In genomic region chr7:94375167-94375566, GRCh38 we compare ENCODE assay signal across 9 cellular contexts. TPM values are rescaled to one million over a fixed set of nuclear protein-coding genes. Genes with fewer than 3 reads are reported as not detected.
DNase-seq lines count a peak whose midpoint lies in the region; TF ChIP-seq lines count a peak whose summit lies in the region.
"Had no signal": no experiment of that assay in that cellular context is flagged by ENCODE, and none has a peak within 500 bp of the region (broad histone marks: within the 10 kb centered on the region; RNA-seq: fewer than 3 reads in every experiment).

No MANE protein-coding gene starts in this region.

- H3K4me3 ChIP-seq in skin epidermis = peak overlapping the region in 3 of 7 experiments; percentile 9 to 20 (median 18)
- H3K4me3 ChIP-seq: GM12878 had no signal

- peak overlapping the region; percentile 21 to 85 (median 69) for H3K4me3 Mint-ChIP-seq in brain
- no peak overlapping the region for H3K4me3 Mint-ChIP-seq in T-helper 2 cell treated with Interferon-gamma antibody and Interleukin-4, amounts not matched to agents 5 μg/mL and 100 μg/mL, for 36 hours

- peak overlapping the region; percentile 83 to 97 (median 87) for H3K27ac Mint-ChIP-seq in brain
- H3K27ac Mint-ChIP-seq in T-helper 2 cell treated with Interferon-gamma antibody and Interleukin-4, amounts not matched to agents 5 μg/mL and 100 μg/mL, for 36 hours = no peak overlapping the region

- TF ChIP-seq CTCF in brain (conservative IDR thresholded peaks at IDR 0.05) = no peak

- H3K27ac ChIP-seq in skin epidermis = peak overlapping the region in 19 of 21 experiments; percentile 20 to 91 (median 72)

- H3K27me3 Mint-ChIP-seq in brain = no peaks in the 10 kb centered on the region
- peaks cover 2% of the 10 kb centered on the region for H3K27me3 Mint-ChIP-seq in T-helper 2 cell treated with Interferon-gamma antibody and Interleukin-4, amounts not matched to agents 5 μg/mL and 100 μg/mL, for 36 hours (ENCODE audit: low read depth)

- peaks cover 48% of the 10 kb centered on the region for H3K4me1 Mint-ChIP-seq in brain
- peaks cover 1% of the 10 kb centered on the region for H3K4me1 Mint-ChIP-seq in T-helper 2 cell treated with Interferon-gamma antibody and Interleukin-4, amounts not matched to agents 5 μg/mL and 100 μg/mL, for 36 hours (ENCODE audit: low read depth)

- no peaks in the 10 kb centered on the region for H3K36me3 Mint-ChIP-seq in brain
- H3K36me3 Mint-ChIP-seq in T-helper 2 cell treated with Interferon-gamma antibody and Interleukin-4, amounts not matched to agents 5 μg/mL and 100 μg/mL, for 36 hours (ENCODE audit: low read depth) = no peaks in the 10 kb centered on the region

- H3K9me3 Mint-ChIP-seq in brain = peaks cover 4 to 15% (median 8%) of the 10 kb centered on the region in 5 experiments
- H3K9me3 Mint-ChIP-seq in T-helper 2 cell treated with Interferon-gamma antibody and Interleukin-4, amounts not matched to agents 5 μg/mL and 100 μg/mL, for 36 hours = no peaks in the 10 kb centered on the region

- DNase-seq in HCEC 1CT (peak; percentile 96), islet precursor cell (peak; percentile 81), RKO (ENCODE audit: low spot score) (no peak), NCI-H2196 (lab: John Stamatoyannopoulos, UW; ENCODE audit: unreplicated experiment) (no peak)
- no peak for DNase-seq in activated effector memory CD4-positive, alpha-beta T cell treated with Interleukin-2 at 50 U/mL for 16 hours
- no peak for DNase-seq in T-helper 2 cell treated with Interferon-gamma antibody and Interleukin-4, amounts not matched to agents 5 μg/mL and 100 μg/mL, for 36 hours (ENCODE audit: low spot score)

RNA-seq across cellular contexts. Expression of gene COL1A2, which starts 19.5 kb away (rescaled TPM):
- polyA plus RNA-seq in brain (ENCODE audit: insufficient read depth, low read depth, low replicate concordance) = 36.7 TPM

Comparison
In these comparisons a context has a peak if more than half of its experiments do, and no peak if none do; other contexts are left out.
1. DNase-seq: peak in HCEC 1CT (single experiment) and islet precursor cell (single experiment); none in activated effector memory CD4-positive, alpha-beta T cell treated with Interleukin-2 at 50 U/mL for 16 hours (single experiment), T-helper 2 cell treated with Interferon-gamma antibody and Interleukin-4, amounts not matched to agents 5 μg/mL and 100 μg/mL, for 36 hours (single experiment), RKO (single experiment) and NCI-H2196 (single experiment).